ENCODE assay signal across 2 cellular contexts in genomic region chr11:84243629-84244263, GRCh38.
TF ChIP-seq lines count a peak whose summit lies in the region.

No MANE protein-coding gene starts in this region.

TF ChIP-seq in liver, 16 proteins besides CTCF, POLR2A, EP300 and RAD21:
- no peak for TF ChIP-seq REST (IDR thresholded peaks at IDR 0.05)

TF ChIP-seq in HepG2, 621 proteins besides CTCF, POLR2A, EP300 and RAD21 (continued from another document):
- TF ChIP-seq USF2 (IDR thresholded peaks at IDR 0.05; ENCODE audit: low read depth, low read length) (no peak), USF2 (CRISPR knock-in tag; IDR thresholded peaks at IDR 0.05; ENCODE audit: borderline replicate concordance) (no peak), ELK4 (CRISPR knock-in tag; IDR thresholded peaks at IDR 0.05; ENCODE audit: borderline replicate concordance) (no peak), RELA (CRISPR knock-in tag; IDR thresholded peaks at IDR 0.05) (no peak), STAT6 (CRISPR knock-in tag; IDR thresholded peaks at IDR 0.05; ENCODE audit: borderline replicate concordance) (no peak), ATF7-NPFF (CRISPR knock-in tag; IDR thresholded peaks at IDR 0.05; ENCODE audit: low read depth) (no peak), MBNL3 (CRISPR knock-in tag; conservative IDR thresholded peaks at IDR 0.05) (no peak), ZNF12 (CRISPR knock-in tag; IDR thresholded peaks at IDR 0.05) (no peak), SRSF9 (IDR thresholded peaks at IDR 0.05; ENCODE audit: borderline replicate concordance, insufficient read depth, low read depth, low read length, poor library complexity, severe bottlenecking) (no peak), STAG1 (CRISPR knock-in tag; IDR thresholded peaks at IDR 0.05) (no peak), ZNF775 (CRISPR knock-in tag; IDR thresholded peaks at IDR 0.05; ENCODE audit: borderline replicate concordance) (no peak), TOE1 (CRISPR knock-in tag; IDR thresholded peaks at IDR 0.05) (no peak), DNMT3B (CRISPR knock-in tag; conservative IDR thresholded peaks at IDR 0.05) (no peak), KIAA2018 (CRISPR knock-in tag; IDR thresholded peaks at IDR 0.05; ENCODE audit: borderline replicate concordance) (no peak), HMGXB3 (CRISPR knock-in tag; IDR thresholded peaks at IDR 0.05; ENCODE audit: borderline replicate concordance) (no peak), ZBTB14 (CRISPR knock-in tag; IDR thresholded peaks at IDR 0.05) (no peak), ZMAT5 (CRISPR knock-in tag; IDR thresholded peaks at IDR 0.05; ENCODE audit: borderline replicate concordance, low read depth) (no peak)
